ENCODE assay signal across 8 cellular contexts in the genomic region with DNA sequence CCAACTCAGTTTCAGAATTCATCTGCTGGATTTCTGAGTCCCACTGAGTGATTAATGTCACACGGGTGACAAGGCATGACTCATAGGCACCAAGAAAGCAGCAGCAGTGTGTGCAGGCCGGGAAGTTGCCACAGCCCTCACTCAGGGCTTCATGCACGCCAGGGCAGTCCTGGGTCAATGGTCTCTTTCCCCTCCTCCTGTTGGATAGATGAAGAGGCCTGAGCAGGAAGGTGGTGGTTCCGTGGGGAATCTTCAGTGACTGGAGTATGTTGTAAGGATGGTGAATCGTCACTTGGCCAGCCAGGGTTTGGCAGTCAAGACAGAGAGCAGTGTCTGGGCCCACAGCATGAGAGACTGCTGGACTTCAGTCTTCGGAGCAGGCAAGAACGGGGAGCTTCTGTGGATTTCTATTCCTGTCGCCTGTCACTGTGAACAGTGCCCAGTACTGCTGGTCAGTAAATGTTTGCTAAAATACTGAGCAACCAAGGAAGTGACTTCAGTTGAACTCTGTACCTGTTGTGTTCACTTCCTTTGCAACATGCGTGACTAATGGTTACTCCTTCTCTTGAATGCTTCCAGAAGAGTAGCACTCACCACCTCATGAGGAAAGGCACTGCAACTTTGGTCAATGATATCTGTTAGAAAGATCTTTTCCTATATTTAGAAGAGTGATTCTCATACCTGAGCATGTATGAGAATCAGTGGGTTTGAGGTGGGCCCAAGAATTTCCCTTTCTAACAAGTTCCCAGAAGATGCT.
A peak's percentile ranks its signal among the peaks of the same experiment; 100 is the strongest.
DNase-seq lines count a peak whose midpoint lies in the region; ATAC-seq, FAIRE-seq and TF ChIP-seq lines count a peak whose summit lies in the region.

No MANE protein-coding gene starts in this region.

- H3K79me2 ChIP-seq in endothelial cell of umbilical vein (ENCODE audit: control insufficient read depth, insufficient read depth, low read length) = no peaks in the 10 kb centered on the region
- H3K79me2 ChIP-seq in trophoblast cell (ENCODE audit: control insufficient read depth, insufficient read depth, low read length, poor library complexity) = no peaks in the 10 kb centered on the region

- no peak overlapping the region for H2BK120ac ChIP-seq in trophoblast cell (ENCODE audit: insufficient read depth, low read length, poor library complexity)

- TF ChIP-seq POLR2A in endothelial cell of umbilical vein (IDR thresholded peaks at IDR 0.05; ENCODE audit: low read depth, low read length) = no peak

- no peak for TF ChIP-seq CTCF in endothelial cell of umbilical vein (IDR thresholded peaks at IDR 0.05; ENCODE audit: extremely low read depth in 1 of 2, insufficient read depth in 1 of 2, low read depth in 1 of 2, low read length in 2 of 2)

- no peaks in the 10 kb centered on the region for H3K27me3 ChIP-seq in endothelial cell of umbilical vein (ENCODE audit: control insufficient read depth in 2 of 2, insufficient read depth in 2 of 2, low read length in 2 of 2)
- H3K27me3 ChIP-seq in trophoblast cell (ENCODE audit: insufficient read depth, low read length) = no peaks in the 10 kb centered on the region

- no peak overlapping the region for H4K12ac ChIP-seq in trophoblast cell (ENCODE audit: low read depth, low read length)

- no peak for DNase-seq in activated CD4-positive, CD25-positive, alpha-beta regulatory T cell treated with anti-CD3 and anti-CD28 coated beads, Interleukin-2, amount 50 U/mL, for 72 hours
- DNase-seq in SKM-1 (lab: John Stamatoyannopoulos, UW; ENCODE audit: unreplicated experiment) (peak; percentile 49), endothelial cell of umbilical vein (ENCODE audit: low read depth, low spot score) (peak; percentile 84), trophoblast cell (peak; percentile 57 to 61), midbrain (lab: John Stamatoyannopoulos, UW) (no peak), NCI-H446 treated with DMSO at 0.1 percent for 48 hours (lab: John Stamatoyannopoulos, UW) (no peak)

- H3K4me3 ChIP-seq in endothelial cell of umbilical vein (replicated peaks in 1 of 3; ENCODE audit: insufficient read depth in 1 of 3, low read depth in 1 of 3, low read length in 3 of 3) (no peak overlapping the region), trophoblast cell (ENCODE audit: low read depth, low read length) (no peak overlapping the region)

- no peak overlapping the region for H3K4ac ChIP-seq in trophoblast cell (ENCODE audit: low read depth, low read length)

- CTCF ChIA-PET in endothelial cell of umbilical vein (lab: Charles Lee) = interaction anchor here (0.7 to 4.2 kb wide), 10 partner anchors 8 to 193 kb away, joined by 3 to 25 read pairs (median 6); a partner anchor contains a TSS

- no peak overlapping the region for H2BK12ac ChIP-seq in trophoblast cell (ENCODE audit: low read length)

- H3K4me2 ChIP-seq in endothelial cell of umbilical vein (ENCODE audit: insufficient read depth, low read length) = peak overlapping the region; percentile 42
- no peak overlapping the region for H3K4me2 ChIP-seq in trophoblast cell (ENCODE audit: low read length)

- intact Hi-C loops in endothelial cell of umbilical vein (cut with micrococcal nuclease) = loop anchor here (1.0 to 5.0 kb wide), 6 partner anchors 31 to 456 kb away; a partner anchor contains a TSS

- no peaks in the 10 kb centered on the region for H3K9me1 ChIP-seq in endothelial cell of umbilical vein (replicated peaks; ENCODE audit: control insufficient read depth, extremely low read depth, insufficient read depth, low read length)

- no peaks in the 10 kb centered on the region for H4K20me1 ChIP-seq in endothelial cell of umbilical vein (replicated peaks; ENCODE audit: control insufficient read depth, extremely low read depth, insufficient read depth, low read length)

- H3K9me3 ChIP-seq in endothelial cell of umbilical vein (replicated peaks; ENCODE audit: control insufficient read depth, insufficient read depth, low read length) (no peaks in the 10 kb centered on the region), trophoblast cell (ENCODE audit: insufficient read depth, low read depth, low read length) (peaks cover 2% of the 10 kb centered on the region)

- H3K14ac ChIP-seq in trophoblast cell (ENCODE audit: low read length) = no peak overlapping the region

- dilution Hi-C loops in endothelial cell of umbilical vein (cut with MboI; ENCODE audit: extremely low pct_ligation_motif_present, low sequenced_read_pairs) = no loop called here

- peak; percentile 95 for FAIRE-seq in endothelial cell of umbilical vein (lab: Jason Lieb, UNC)

- BruUV-seq in endothelial cell of umbilical vein (replicated peaks; lab: Mats Ljungman, UMichigan) = TSS peak; percentile 91

- H3K18ac ChIP-seq in trophoblast cell (ENCODE audit: low read length) = no peak overlapping the region

- H2AFZ ChIP-seq in endothelial cell of umbilical vein (ENCODE audit: low read depth, low read length) = no peak overlapping the region
- no peak overlapping the region for H2AFZ ChIP-seq in trophoblast cell (ENCODE audit: insufficient read depth, low read length, poor library complexity)

- no peak overlapping the region for H2BK5ac ChIP-seq in trophoblast cell (ENCODE audit: low read depth, low read length, poor library complexity)

- H4K91ac ChIP-seq in trophoblast cell (ENCODE audit: low read depth, low read length) = no peak overlapping the region

- no peak overlapping the region for H4K8ac ChIP-seq in trophoblast cell (ENCODE audit: low read depth, low read length)

- H3K9ac ChIP-seq in endothelial cell of umbilical vein (replicated peaks; ENCODE audit: extremely low read depth, insufficient read depth, low read length) = peak overlapping the region; percentile 82
- no peak overlapping the region for H3K9ac ChIP-seq in trophoblast cell (ENCODE audit: low read length)

- WGBS in trophoblast cell (ENCODE audit: extremely low coverage, insufficient coverage, insufficient read length) = no CpG with 5 or more reads among the region's 9 CpGs

- ATAC-seq in activated CD4-positive, CD25-positive, alpha-beta regulatory T cell treated with anti-CD3 and anti-CD28 coated beads, Interleukin-2, amount 50 U/mL, for 24 hours = peak; percentile 78 to 82
- ATAC-seq in HG03095 (IDR thresholded peaks at IDR 0.05; ENCODE audit: unreplicated experiment) = peak; percentile 58

- H3K23ac ChIP-seq in trophoblast cell (ENCODE audit: low read length) = no peak overlapping the region

- POLR2A ChIA-PET in endothelial cell of umbilical vein (lab: Charles Lee) = no interaction called here

- H3K4me1 ChIP-seq in endothelial cell of umbilical vein (ENCODE audit: control insufficient read depth, extremely low read depth, insufficient read depth, low read length) = peaks cover 85% of the 10 kb centered on the region
- H3K4me1 ChIP-seq in trophoblast cell (ENCODE audit: control insufficient read depth in 1 of 2, insufficient read depth in 2 of 2, low read length in 2 of 2) = no peaks in the 10 kb centered on the region

- peak overlapping the region; percentile 88 for H3K27ac ChIP-seq in endothelial cell of umbilical vein (ENCODE audit: insufficient read depth, low read depth, low read length)
- H3K27ac ChIP-seq in trophoblast cell (ENCODE audit: low read depth, low read length) = no peak overlapping the region

- H3K79me1 ChIP-seq in trophoblast cell (ENCODE audit: low read length) = peaks cover 4% of the 10 kb centered on the region

- no peak overlapping the region for H2AK5ac ChIP-seq in trophoblast cell (ENCODE audit: low read length)

- H3K36me3 ChIP-seq in endothelial cell of umbilical vein (ENCODE audit: control insufficient read depth in 2 of 2, extremely low read depth in 1 of 2, insufficient read depth in 2 of 2, low read length in 2 of 2) (no peaks in the 10 kb centered on the region), trophoblast cell (ENCODE audit: control insufficient read depth in 1 of 2, insufficient read depth in 2 of 2, low read length in 2 of 2) (no peaks in the 10 kb centered on the region)

TF ChIP-seq in endothelial cell of umbilical vein, 7 proteins besides CTCF, POLR2A, EP300 and RAD21:
- TF ChIP-seq JUN (IDR thresholded peaks at IDR 0.05; ENCODE audit: borderline replicate concordance, insufficient read depth, insufficient read length, low read depth) (peak; percentile 93), GATA2 (IDR thresholded peaks at IDR 0.05; ENCODE audit: insufficient read depth, insufficient read length, low read depth, low read length) (peak; percentile 89), FOS (IDR thresholded peaks at IDR 0.05; ENCODE audit: borderline replicate concordance, insufficient read depth, low read length) (peak; percentile 89), EZH2 (IDR thresholded peaks at IDR 0.05; ENCODE audit: borderline replicate concordance, low read depth, low read length, severe bottlenecking) (no peak), MYC (IDR thresholded peaks at IDR 0.05; ENCODE audit: low read depth, low read length) (no peak), POLR2AphosphoS5 (IDR thresholded peaks at IDR 0.05; ENCODE audit: insufficient read depth, low read depth, low read length) (peak; percentile 63)
- TF ChIP-seq, protein P1, sequence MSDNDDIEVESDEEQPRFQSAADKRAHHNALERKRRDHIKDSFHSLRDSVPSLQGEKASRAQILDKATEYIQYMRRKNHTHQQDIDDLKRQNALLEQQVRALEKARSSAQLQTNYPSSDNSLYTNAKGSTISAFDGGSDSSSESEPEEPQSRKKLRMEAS (IDR thresholded peaks at IDR 0.05; ENCODE audit: insufficient read depth, insufficient read length) = no peak

Comparison
In these comparisons a context has a peak if more than half of its experiments do, and no peak if none do; other contexts are left out.
1. DNase-seq: peak in SKM-1 (single experiment), endothelial cell of umbilical vein (single experiment) and trophoblast cell (2 of 2); none in activated CD4-positive, CD25-positive, alpha-beta regulatory T cell treated with anti-CD3 and anti-CD28 coated beads, Interleukin-2, amount 50 U/mL, for 72 hours (single experiment), midbrain (single experiment) and NCI-H446 treated with DMSO at 0.1 percent for 48 hours (single experiment).